ENCODE assay signal across 1 cellular context in genomic region chr6:137166247-137167098, GRCh38.
A peak's percentile ranks its signal among the peaks of the same experiment; 100 is the strongest.
TF ChIP-seq lines count a peak whose summit lies in the region.

No MANE protein-coding gene starts in this region.

TF ChIP-seq in GM12878, 131 proteins besides CTCF, POLR2A, EP300 and RAD21:
- TF ChIP-seq IKZF1 (conservative IDR thresholded peaks at IDR 0.05) = no peak
- TF ChIP-seq NBN (IDR thresholded peaks at IDR 0.05) = peak; percentile 51; the same call in 1 of the 2 replicates
- no peak for TF ChIP-seq IKZF2 (IDR thresholded peaks at IDR 0.05)
- no peak for TF ChIP-seq ZNF207 (IDR thresholded peaks at IDR 0.05; ENCODE audit: borderline replicate concordance)
- no peak for TF ChIP-seq HCFC1 (IDR thresholded peaks at IDR 0.05; ENCODE audit: low read length)
- TF ChIP-seq NRF1 (conservative IDR thresholded peaks at IDR 0.05; ENCODE audit: low read depth, low read length) = no peak
- 0 out of 2 replicates have a peak, but pooled peaks have one; percentile 9 for TF ChIP-seq MTA3 (IDR thresholded peaks at IDR 0.05; ENCODE audit: borderline replicate concordance, low read length)
- TF ChIP-seq CHD4 (IDR thresholded peaks at IDR 0.05) = no peak
- 0 out of 2 replicates have a peak, but pooled peaks have one; percentile 58 for TF ChIP-seq EED (IDR thresholded peaks at IDR 0.05; ENCODE audit: low read depth)
- TF ChIP-seq, protein P1, sequence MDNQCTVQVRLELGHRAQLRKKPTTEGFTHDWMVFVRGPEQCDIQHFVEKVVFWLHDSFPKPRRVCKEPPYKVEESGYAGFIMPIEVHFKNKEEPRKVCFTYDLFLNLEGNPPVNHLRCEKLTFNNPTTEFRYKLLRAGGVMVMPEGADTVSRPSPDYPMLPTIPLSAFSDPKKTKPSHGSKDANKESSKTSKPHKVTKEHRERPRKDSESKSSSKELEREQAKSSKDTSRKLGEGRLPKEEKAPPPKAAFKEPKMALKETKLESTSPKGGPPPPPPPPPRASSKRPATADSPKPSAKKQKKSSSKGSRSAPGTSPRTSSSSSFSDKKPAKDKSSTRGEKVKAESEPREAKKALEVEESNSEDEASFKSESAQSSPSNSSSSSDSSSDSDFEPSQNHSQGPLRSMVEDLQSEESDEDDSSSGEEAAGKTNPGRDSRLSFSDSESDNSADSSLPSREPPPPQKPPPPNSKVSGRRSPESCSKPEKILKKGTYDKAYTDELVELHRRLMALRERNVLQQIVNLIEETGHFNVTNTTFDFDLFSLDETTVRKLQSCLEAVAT (IDR thresholded peaks at IDR 0.05) = peak; percentile 60; the same call in 1 of the 2 replicates
- TF ChIP-seq SRF (IDR thresholded peaks at IDR 0.05; ENCODE audit: low read depth in 2 of 2, low read length in 2 of 2) = peak; percentile 42 to 70; a peak in 2 of 4 replicates
- 0 out of 4 replicates have a peak, but pooled peaks of 1 of the 2 experiments have one; percentile 9 for TF ChIP-seq ETV6 (conservative IDR thresholded peaks at IDR 0.05 in 1 of 2, IDR thresholded peaks at IDR 0.05 in 1 of 2; ENCODE audit: borderline replicate concordance in 1 of 2, low read depth in 1 of 2)
- TF ChIP-seq MEF2B (IDR thresholded peaks at IDR 0.05; ENCODE audit: partially characterized antibody, poor library complexity, severe bottlenecking) = peak; percentile 76
- TF ChIP-seq POLR2AphosphoS5 (IDR thresholded peaks at IDR 0.05; ENCODE audit: low read length) = peak; percentile 33; the same call in 1 of the 2 replicates
- 0 out of 2 replicates have a peak, but pooled peaks have one; percentile 40 for TF ChIP-seq HDGF (IDR thresholded peaks at IDR 0.05)
